ENCODE assay signal across 25 cellular contexts in the genomic region with DNA sequence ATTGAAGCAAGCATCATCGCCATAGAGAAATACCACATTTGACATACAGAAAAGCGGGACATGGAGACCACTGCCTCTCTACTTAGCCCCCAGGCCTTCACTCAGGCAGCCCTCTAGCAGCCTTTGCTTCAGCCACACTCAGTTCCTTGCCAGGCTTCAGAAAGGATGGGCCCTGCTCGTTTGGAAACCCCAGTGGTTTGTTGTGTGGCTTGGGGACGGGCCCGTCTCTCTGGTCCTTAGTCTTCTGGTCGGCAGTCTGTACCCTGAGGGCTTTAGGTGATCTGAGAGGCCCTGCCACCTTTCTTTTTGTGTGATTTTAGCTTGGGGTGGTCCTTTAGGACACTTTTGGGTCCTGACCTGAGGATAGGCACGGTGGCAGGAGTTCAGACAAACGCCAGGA. TPM values are rescaled to one million over a fixed set of nuclear protein-coding genes. Genes with fewer than 3 reads are reported as not detected.
"Had no signal": no experiment of that assay in that cellular context is flagged by ENCODE, and none has a peak within 500 bp of the region (broad histone marks: within the 10 kb centered on the region; RNA-seq: fewer than 3 reads in every experiment).

No MANE protein-coding gene starts in this region.

- DNase-seq: Kasumi-1, MM.1S, NCI-H1092 treated with DMSO at 0.1 percent for 48 hours, NCI-H1436 treated with DMSO at 0.1 percent for 48 hours, NCI-H1694, NCI-H187 treated with DMSO at 0.1 percent for 48 hours, NCI-H2029 treated with DMSO at 0.1 percent for 48 hours, NCI-H2171 treated with DMSO at 0.1 percent for 48 hours, NCI-H345, NCI-H446 treated with DMSO at 0.1 percent for 48 hours, NCI-H510A treated with DMSO at 0.1 percent for 48 hours, NCI-H526 treated with DMSO at 0.1 percent for 48 hours, NCI-H748 treated with DMSO at 0.1 percent for 48 hours, Right ventricle myocardium superior, RPMI8226, SIG-M5, SW 1271, T-cell had no signal

- H3K4me1 Mint-ChIP-seq: IgD-negative memory B cell had no signal

- H3K36me3 Mint-ChIP-seq: IgD-negative memory B cell, T-cell had no signal

- H3K27ac Mint-ChIP-seq: IgD-negative memory B cell, T-cell had no signal

- H3K4me2 ChIP-seq: KMS-11 had no signal

- H3K36me3 ChIP-seq: SJSA1 had no signal

- ATAC-seq: HepG2, K562, T-cell had no signal

- H3K4me3 Mint-ChIP-seq: IgD-negative memory B cell, T-cell had no signal

- H3K27me3 ChIP-seq: SJSA1 had no signal

- H3K9me3 Mint-ChIP-seq: T-cell had no signal

- H3K27ac ChIP-seq: KMS-11, SJSA1, SK-N-MC had no signal

- H3K4me3 ChIP-seq: K562, SJSA1, SK-N-MC had no signal

- H3K9ac ChIP-seq: KMS-11 had no signal

- H3K9me3 ChIP-seq: SJSA1 had no signal

RNA-seq across cellular contexts. Expression of a gene that starts 21.1 kb away (rescaled TPM):
- polyA plus RNA-seq: IgD-negative memory B cell had no signal

RNA-seq across cellular contexts. Expression of a gene that starts 34.2 kb away (rescaled TPM):
- total RNA-seq: HT1080, SJSA1, T-cell had no signal
- polyA plus RNA-seq: HepG2, IgD-negative memory B cell had no signal
